9 cellular contexts compared by ENCODE assay signal in genomic region chr5:76403963-76404693, GRCh38. TPM values are rescaled to one million over a fixed set of nuclear protein-coding genes. Genes with fewer than 3 reads are reported as not detected.
DNase-seq lines count a peak whose midpoint lies in the region; ATAC-seq, FAIRE-seq and TF ChIP-seq lines count a peak whose summit lies in the region.
"Had no signal": no experiment of that assay in that cellular context is flagged by ENCODE, and none has a peak within 500 bp of the region (broad histone marks: within the 10 kb centered on the region; RNA-seq: fewer than 3 reads in every experiment).

No MANE protein-coding gene starts in this region.

- H3K9ac ChIP-seq in K562 (ENCODE audit: insufficient read depth in 1 of 2, low read depth in 2 of 2, low read length in 2 of 2) (peak overlapping the region; percentile 76 to 93), mesenchymal stem cell (ENCODE audit: low read length) (no peak overlapping the region)

- no peak for FAIRE-seq in K562 (lab: Jason Lieb, UNC)

- no peak overlapping the region for H4K91ac ChIP-seq in mesenchymal stem cell (ENCODE audit: low read length)

- H3K4me2 ChIP-seq in K562 (ENCODE audit: insufficient read depth, low read length) (peak overlapping the region; percentile 78), mesenchymal stem cell (ENCODE audit: low read length, poor library complexity, severe bottlenecking) (peak overlapping the region; percentile 98)

- no peak overlapping the region for H3K4ac ChIP-seq in mesenchymal stem cell (ENCODE audit: low read depth in 1 of 2, low read length in 2 of 2)

- no peak overlapping the region for H2BK12ac ChIP-seq in mesenchymal stem cell (ENCODE audit: low read length in 2 of 2)

- H3K36me3 ChIP-seq in K562 (ENCODE audit: control insufficient read depth, insufficient read depth, low read length) (no peaks in the 10 kb centered on the region), mesenchymal stem cell (ENCODE audit: control insufficient read depth in 1 of 2, insufficient read depth in 2 of 2, low read depth in 1 of 2, low read length in 2 of 2) (no peaks in the 10 kb centered on the region)
- H3K36me3 ChIP-seq: SJSA1 had no signal

- ATAC-seq in HG02852 (IDR thresholded peaks at IDR 0.05; ENCODE audit: unreplicated experiment) (peak; percentile 22), K562 (peak; percentile 4), HG02840 (IDR thresholded peaks at IDR 0.05; ENCODE audit: low FRiP score, unreplicated experiment) (no peak)

- no peak; a peak in 1 of 4 replicates for TF ChIP-seq RAD21 in K562 (CRISPR knock-in tag; conservative IDR thresholded peaks at IDR 0.05 in 1 of 2, IDR thresholded peaks at IDR 0.05 in 1 of 2)

- intact Hi-C loops in K562 (cut with micrococcal nuclease): loop anchor here (1.0 to 5.0 kb wide), 5 partner anchors 42 to 179 kb away; no protein-coding TSS in a partner anchor

- H2AFZ ChIP-seq in K562 (ENCODE audit: low read depth, low read length) (peak overlapping the region; percentile 89), mesenchymal stem cell (ENCODE audit: low read depth, low read length) (no peak overlapping the region)

- H3K79me1 ChIP-seq in mesenchymal stem cell (replicated peaks; ENCODE audit: low read length, poor library complexity, severe bottlenecking): no peaks in the 10 kb centered on the region

- peak overlapping the region in 1 of 2 experiments; percentile 48 for H3K14ac ChIP-seq in mesenchymal stem cell (ENCODE audit: low read length in 2 of 2)

- H3K27ac ChIP-seq in K562 (ENCODE audit: extremely low read depth, low read depth, low read length) (peak overlapping the region; percentile 91), mesenchymal stem cell (ENCODE audit: low read length, poor library complexity, severe bottlenecking) (no peak overlapping the region)
- H3K27ac ChIP-seq: SJSA1 had no signal

- POLR2A ChIA-PET in K562 (lab: Yijun Ruan, JAX): interaction anchor here (0.6 to 2.1 kb wide), 7 partner anchors 9 to 459 kb away, joined by 3 to 7 read pairs (median 3); no protein-coding TSS in a partner anchor

- in situ Hi-C loops in K562 (cut with MboI): no loop called here

- peaks cover 19% of the 10 kb centered on the region; the same call in 2 of the 3 replicates for H3K79me2 ChIP-seq in K562 (ENCODE audit: control insufficient read depth, insufficient read depth, low read length)

- TF ChIP-seq CTCF in GM12875 (IDR thresholded peaks at IDR 0.05; ENCODE audit: borderline replicate concordance, insufficient read depth, low read depth, low read length): no peak
- TF ChIP-seq CTCF in K562 (IDR thresholded peaks at IDR 0.05 in 2 of 3, conservative IDR thresholded peaks at IDR 0.05 in 1 of 3; ENCODE audit: insufficient read depth in 2 of 3, low read depth in 1 of 3, low read length in 3 of 3): no peak; a peak in 2 of 6 replicates

- no peak for TF ChIP-seq POLR2A in K562 (conservative IDR thresholded peaks at IDR 0.05)

- no peak overlapping the region for H2BK5ac ChIP-seq in mesenchymal stem cell (ENCODE audit: low read depth, low read length, poor library complexity, severe bottlenecking)

- H4K20me1 ChIP-seq in K562 (replicated peaks; ENCODE audit: control insufficient read depth, insufficient read depth, low read length): peaks cover 6% of the 10 kb centered on the region; the same call in 1 of the 2 replicates

- no peak overlapping the region for H3K23ac ChIP-seq in mesenchymal stem cell (ENCODE audit: low read length in 2 of 2)

- CTCF ChIA-PET in K562 (lab: Yijun Ruan, JAX; ENCODE audit: low intra/inter-chr PET ratio): interaction anchor here (0.6 to 2.5 kb wide), 4 partner anchors 139 to 693 kb away, joined by 3 to 19 read pairs (median 4); no protein-coding TSS in a partner anchor

- 4% methylated on average over 25 of the region's 32 CpGs for WGBS in K562 (ENCODE audit: insufficient coverage, low coverage, missing lambda C conversion rate)
- 21% methylated on average over 29 of the region's 32 CpGs for whole genome bisulfite sequencing in mesenchymal stem cell

- H3K27me3 ChIP-seq in K562 (ENCODE audit: control insufficient read depth in 2 of 2, insufficient read depth in 2 of 2, low read length in 2 of 2) (no peaks in the 10 kb centered on the region; a peak in 1 of 5 replicates), mesenchymal stem cell (ENCODE audit: control insufficient read depth in 1 of 2, insufficient read depth in 1 of 2, low read length in 2 of 2) (peaks cover 56 to 73% of the 10 kb centered on the region in 2 experiments)

- no peak overlapping the region for H2BK120ac ChIP-seq in mesenchymal stem cell (ENCODE audit: low read depth, low read length)

- no peaks in the 10 kb centered on the region for H3K9me3 ChIP-seq in K562 (replicated peaks; ENCODE audit: control insufficient read depth, insufficient read depth, low read depth, low read length)
- H3K9me3 ChIP-seq in mesenchymal stem cell (ENCODE audit: control insufficient read depth, low read length): no peaks in the 10 kb centered on the region
- H3K9me3 ChIP-seq: SJSA1 had no signal

- peak; percentile 62 for DNase-seq in T-helper 9 cell
- DNase-seq in K562 (ENCODE audit: extremely low read depth in 1 of 4, low spot score in 3 of 4): peak; percentile 45 to 70 (median 66)
- no peak for DNase-seq in mesenchymal stem cell
- peak; percentile 33 for DNase-seq in stimulated activated CD8-positive, alpha-beta memory T cell treated with anti-CD3 and anti-CD28 coated beads, Interleukin-2, amount 100 ng/mL, for 1 hour (ENCODE audit: low read depth in 2 of 2)
- no peak for DNase-seq in NCI-H1436 (lab: John Stamatoyannopoulos, UW)

- no peak for TF ChIP-seq EP300 in K562 (IDR thresholded peaks at IDR 0.05; ENCODE audit: low read length)

- H2BK15ac ChIP-seq in mesenchymal stem cell (ENCODE audit: low read depth, poor library complexity, severe bottlenecking): no peak overlapping the region

- H3K9me1 ChIP-seq in K562 (ENCODE audit: control insufficient read depth, insufficient read depth, low read length): no peaks in the 10 kb centered on the region

- H3K4me3 ChIP-seq in GM12875 (ENCODE audit: low read depth, low read length) (peak overlapping the region; percentile 93), K562 (peak overlapping the region; percentile 72), mesenchymal stem cell (ENCODE audit: insufficient read depth in 1 of 2, low read depth in 1 of 2, low read length in 2 of 2) (no peak overlapping the region)

- H3K18ac ChIP-seq in mesenchymal stem cell (ENCODE audit: low read depth in 1 of 2, low read length in 2 of 2): no peak overlapping the region

- BruUV-seq in K562 (replicated peaks; lab: Mats Ljungman, UMichigan): no TSS peak

- H3K4me1 ChIP-seq in K562 (replicated peaks in 1 of 2; ENCODE audit: control insufficient read depth in 2 of 2, insufficient read depth in 2 of 2, low read length in 2 of 2): peaks cover 25 to 31% of the 10 kb centered on the region in 2 experiments
- H3K4me1 ChIP-seq in mesenchymal stem cell (ENCODE audit: control insufficient read depth, insufficient read depth, low read depth, low read length): peaks cover 17% of the 10 kb centered on the region

- no peak overlapping the region for H4K8ac ChIP-seq in mesenchymal stem cell (ENCODE audit: low read length)

- H2AK5ac ChIP-seq in mesenchymal stem cell (ENCODE audit: low read length, severe bottlenecking): no peak overlapping the region

TF ChIP-seq in K562, 482 proteins besides CTCF, POLR2A, EP300 and RAD21 (continues in another document):
- TF ChIP-seq NFRKB (IDR thresholded peaks at IDR 0.05; ENCODE audit: low read depth) (no peak), DPF2 (IDR thresholded peaks at IDR 0.05) (peak; percentile 34; the same call in 1 of the 2 replicates), RAD51 (IDR thresholded peaks at IDR 0.05; ENCODE audit: borderline replicate concordance, low read depth) (peak; percentile 38; the same call in 1 of the 2 replicates), L3MBTL2 (IDR thresholded peaks at IDR 0.05) (peak; percentile 81; the same call in 1 of the 2 replicates), USF2 (CRISPR knock-in tag; IDR thresholded peaks at IDR 0.05) (0 out of 2 replicates have a peak, but pooled peaks have one; percentile 36), STAG1 (CRISPR knock-in tag; IDR thresholded peaks at IDR 0.05; ENCODE audit: borderline replicate concordance) (no peak), YY1 (IDR thresholded peaks at IDR 0.05; ENCODE audit: borderline replicate concordance in 1 of 3, control insufficient read depth in 1 of 3, extremely low read depth in 1 of 3, insufficient read depth in 3 of 3, insufficient read length in 1 of 3, insufficient replicate concordance in 2 of 3, low read depth in 1 of 3, low read length in 2 of 3) (peak in 1 of 3 experiments; percentile 15)

RNA-seq across cellular contexts. Expression of gene IQGAP2, which starts 1.0 kb away (rescaled TPM):
- 17.5 and 60.7 TPM in 2 replicates for total RNA-seq in K562 (2011; cell fraction: chromatin; rRNA removed; ENCODE audit: low replicate concordance)
- total RNA-seq in K562 (2011; cell fraction: nucleolus; rRNA removed): 8.0 and 11.2 TPM in 2 replicates
- 14.3 and 24.7 TPM in 2 replicates for total RNA-seq in K562 (2011; cell fraction: nucleoplasm; rRNA removed)
- total RNA-seq in K562 (2014; rRNA removed) (13.6 and 15.6 TPM in 2 replicates), K562 (2014; rRNA removed; fragmentation: Illumina TruSeq; extraction: Trizol) (19.6 and 20.4 TPM in 2 replicates), K562 (2015; rRNA removed; fragmentation: Illumina TruSeq; extraction: Trizol) (19.4 and 20.6 TPM in 2 replicates), K562 (2021) (15.0 and 17.4 TPM in 2 replicates)
- polyA plus RNA-seq in K562 (2011; rRNA removed) (16.5 and 20.0 TPM in 2 replicates), K562 (2014; fragmentation: Illumina TruSeq; extraction: Trizol) (16.0 and 23.2 TPM in 2 replicates), K562 (2014; fragmentation: Nextera tagmentation; extraction: Ambion mirVana) (1 to 10 TPM; 8.7 to 8.8 TPM), K562 (2014; rRNA removed) (9.8 and 13.5 TPM in 2 replicates)
- polyA plus RNA-seq in K562 (2011; cell fraction: cytosol; rRNA removed): 5.8 and 9.8 TPM in 2 replicates
- 10.4 and 16.0 TPM in 2 replicates for polyA plus RNA-seq in K562 (2011; cell fraction: nucleus; rRNA removed)
- polyA plus RNA-seq in K562 (2012): 15.0 and 19.7 TPM in 2 replicates
- polyA minus RNA-seq in K562 (2011; rRNA and poly(A)+ RNA removed): 34.7 and 48.2 TPM in 2 replicates
- 18.4 and 29.9 TPM in 2 replicates for polyA minus RNA-seq in K562 (2011; cell fraction: cytosol; rRNA and poly(A)+ RNA removed)
- 12.9 and 26.5 TPM in 2 replicates for polyA minus RNA-seq in K562 (2011; cell fraction: nucleus; rRNA and poly(A)+ RNA removed)
- 2.2 TPM for polyA plus RNA-seq in mesenchymal stem cell (2013, experiment 1 of 2)
- 2.3 TPM for polyA plus RNA-seq in mesenchymal stem cell (2013, experiment 2 of 2)

Comparison
In these comparisons a context has a peak if more than half of its experiments do, and no peak if none do; other contexts are left out.
1. H3K4me3 ChIP-seq: peak in GM12875 (single experiment) and K562 (single experiment); none in mesenchymal stem cell (0 of 2).
2. DNase-seq: peak in T-helper 9 cell (single experiment), K562 (4 of 4) and stimulated activated CD8-positive, alpha-beta memory T cell treated with anti-CD3 and anti-CD28 coated beads, Interleukin-2, amount 100 ng/mL, for 1 hour (2 of 2); none in mesenchymal stem cell (single experiment) and NCI-H1436 (single experiment).